ENCODE assay signal across 1 cellular context in genomic region chr14:53528114-53528513, GRCh38.
TF ChIP-seq lines count a peak whose summit lies in the region.

No MANE protein-coding gene starts in this region.

TF ChIP-seq in HepG2, 621 proteins besides CTCF, POLR2A, EP300 and RAD21:
- TF ChIP-seq ZNF260 (CRISPR knock-in tag; IDR thresholded peaks at IDR 0.05; ENCODE audit: borderline replicate concordance, low read depth) (no peak), FOXO4 (CRISPR knock-in tag; conservative IDR thresholded peaks at IDR 0.05) (no peak), ZNF333 (CRISPR knock-in tag; IDR thresholded peaks at IDR 0.05; ENCODE audit: borderline replicate concordance) (no peak), ZNF768 (CRISPR knock-in tag; IDR thresholded peaks at IDR 0.05) (no peak), TBP (CRISPR knock-in tag; IDR thresholded peaks at IDR 0.05) (no peak), GABPA (IDR thresholded peaks at IDR 0.05; ENCODE audit: low read depth, low read length) (no peak), GABPA (CRISPR knock-in tag; IDR thresholded peaks at IDR 0.05; ENCODE audit: low read depth) (no peak), CEBPB (IDR thresholded peaks at IDR 0.05; ENCODE audit: borderline replicate concordance, low read depth, low read length) (peak; percentile 78), CEBPG (CRISPR knock-in tag; IDR thresholded peaks at IDR 0.05) (peak; percentile 34; the same call in 1 of the 2 replicates), ZNF607 (CRISPR knock-in tag; IDR thresholded peaks at IDR 0.05; ENCODE audit: borderline replicate concordance) (no peak)
TF ChIP-seq in HepG2: peak in this region for 2.
